9 cellular contexts compared by ENCODE assay signal in the genomic region with DNA sequence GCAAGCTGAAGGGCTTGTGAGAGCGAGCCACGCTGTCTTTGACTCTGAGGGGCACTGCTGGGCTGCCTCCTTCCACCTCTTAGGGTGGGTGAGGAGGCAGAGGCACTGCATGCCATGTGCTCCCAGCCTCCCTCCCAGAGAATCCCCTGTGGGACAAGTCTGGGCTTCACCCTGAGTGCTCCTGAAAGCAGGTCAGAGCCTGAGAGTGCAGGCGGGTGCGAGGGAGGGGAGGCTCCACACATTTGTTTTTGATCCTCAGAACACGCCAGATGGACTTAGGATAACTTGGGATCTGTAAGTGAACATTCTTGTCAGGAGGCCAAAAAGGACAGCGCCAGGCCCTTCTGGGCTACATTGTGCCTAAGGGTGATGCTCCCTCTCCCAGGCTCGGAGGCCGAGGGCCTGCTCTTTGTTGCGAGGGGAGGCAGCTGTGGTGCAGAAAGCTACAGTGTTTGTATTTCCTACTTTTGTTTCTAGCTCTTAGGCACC.
DNase-seq lines count a peak whose midpoint lies in the region; ATAC-seq and TF ChIP-seq lines count a peak whose summit lies in the region.
"Had no signal": no experiment of that assay in that cellular context is flagged by ENCODE, and none has a peak within 500 bp of the region (broad histone marks: within the 10 kb centered on the region; RNA-seq: fewer than 3 reads in every experiment).

No MANE protein-coding gene starts in this region.

- DNase-seq in H4 (ENCODE audit: low spot score) (peak; percentile 51), amniotic epithelial cell (ENCODE audit: low read depth) (peak; percentile 84), right atrium auricular region (ENCODE audit: low spot score) (no peak), NCI-H526 (lab: John Stamatoyannopoulos, UW) (no peak), NCI-H2227 treated with DMSO at 0.1 percent for 48 hours (lab: John Stamatoyannopoulos, UW) (no peak)
- no peak for DNase-seq in effector memory CD4-positive, alpha-beta T cell

- H3K4me1 ChIP-seq in right atrium auricular region (peaks cover 0 to 30% of the 10 kb centered on the region in 2 donors), skeletal muscle tissue (ENCODE audit: control insufficient read depth in 3 of 3, insufficient read depth in 3 of 3, low read length in 3 of 3) (peaks cover 11 to 25% (median 19%) of the 10 kb centered on the region in 3 donors)
- no peaks in the 10 kb centered on the region for H3K4me1 ChIP-seq in effector memory CD4-positive, alpha-beta T cell (ENCODE audit: control insufficient read depth, insufficient read depth, low read length, poor library complexity, severe bottlenecking)

- ATAC-seq in GM18861 (IDR thresholded peaks at IDR 0.05; ENCODE audit: unreplicated experiment), result no peak
- ATAC-seq: HCT116 had no signal

- H3K4me3 ChIP-seq in right atrium auricular region (no peak overlapping the region), skeletal muscle tissue (ENCODE audit: low read length in 3 of 3) (no peak overlapping the region)
- no peak overlapping the region for H3K4me3 ChIP-seq in effector memory CD4-positive, alpha-beta T cell (ENCODE audit: insufficient read depth, low read depth, low read length, poor library complexity, severe bottlenecking)

- H3K9me3 ChIP-seq in right atrium auricular region, result no peaks in the 10 kb centered on the region
- no peaks in the 10 kb centered on the region for H3K9me3 ChIP-seq in skeletal muscle tissue (ENCODE audit: control insufficient read depth in 3 of 3, low read length in 3 of 3)
- no peaks in the 10 kb centered on the region for H3K9me3 ChIP-seq in effector memory CD4-positive, alpha-beta T cell (ENCODE audit: control insufficient read depth, low read length)

- H3K27me3 ChIP-seq in right atrium auricular region (no peaks in the 10 kb centered on the region), skeletal muscle tissue (ENCODE audit: control insufficient read depth in 3 of 3, insufficient read depth in 3 of 3, low read length in 3 of 3) (no peaks in the 10 kb centered on the region)
- no peaks in the 10 kb centered on the region for H3K27me3 ChIP-seq in effector memory CD4-positive, alpha-beta T cell (replicated peaks; ENCODE audit: control insufficient read depth, insufficient read depth, low read length, poor library complexity, severe bottlenecking)

- H3K27ac ChIP-seq in right atrium auricular region (peak overlapping the region; percentile 60 to 65), skeletal muscle tissue (ENCODE audit: low read depth, low read length) (peak overlapping the region; percentile 56)
- H3K27ac ChIP-seq in effector memory CD4-positive, alpha-beta T cell (ENCODE audit: insufficient read depth, low read length, poor library complexity, severe bottlenecking), result no peak overlapping the region

- no peak for TF ChIP-seq CTCF in right atrium auricular region (IDR thresholded peaks at IDR 0.05)

- peak overlapping the region; percentile 19 to 42 (median 22) for H3K9ac ChIP-seq in skeletal muscle tissue (ENCODE audit: low read depth in 1 of 3, low read length in 3 of 3)

- H3K36me3 ChIP-seq in right atrium auricular region, result no peaks in the 10 kb centered on the region
- H3K36me3 ChIP-seq in skeletal muscle tissue (ENCODE audit: control insufficient read depth in 3 of 3, insufficient read depth in 3 of 3, low read length in 3 of 3), result no peaks in the 10 kb centered on the region
- no peaks in the 10 kb centered on the region for H3K36me3 ChIP-seq in effector memory CD4-positive, alpha-beta T cell (ENCODE audit: control insufficient read depth, insufficient read depth, low read length)

Comparison
In these comparisons a context has a peak if more than half of its experiments do, and no peak if none do; other contexts are left out.
1. DNase-seq: peak in H4 (single experiment) and amniotic epithelial cell (single experiment); none in right atrium auricular region (single experiment), effector memory CD4-positive, alpha-beta T cell (0 of 3), NCI-H526 (0 of 2) and NCI-H2227 treated with DMSO at 0.1 percent for 48 hours (single experiment).